Comparison of ENCODE assay signal across 1 cellular context in genomic region chr10:61475449-61475873, GRCh38.
A peak's percentile ranks its signal among the peaks of the same experiment; 100 is the strongest.
TF ChIP-seq lines count a peak whose summit lies in the region.

No MANE protein-coding gene starts in this region.

TF ChIP-seq in SK-N-SH, 30 proteins besides CTCF, POLR2A, EP300 and RAD21 (continued from another document):
- TF ChIP-seq ZBTB33 (IDR thresholded peaks at IDR 0.05; ENCODE audit: borderline replicate concordance, low read depth) (no peak), MXI1 (IDR thresholded peaks at IDR 0.05; ENCODE audit: low read depth, low read length) (no peak), NRF1 (IDR thresholded peaks at IDR 0.05; ENCODE audit: low read depth, low read length) (no peak), FOSL2 (IDR thresholded peaks at IDR 0.05; ENCODE audit: borderline replicate concordance, low read depth) (peak; percentile 11; the same call in 1 of the 2 replicates), CHD2 (IDR thresholded peaks at IDR 0.05; ENCODE audit: low read length, partially characterized antibody) (no peak)
